ENCODE assay signal across 23 cellular contexts in the genomic region with DNA sequence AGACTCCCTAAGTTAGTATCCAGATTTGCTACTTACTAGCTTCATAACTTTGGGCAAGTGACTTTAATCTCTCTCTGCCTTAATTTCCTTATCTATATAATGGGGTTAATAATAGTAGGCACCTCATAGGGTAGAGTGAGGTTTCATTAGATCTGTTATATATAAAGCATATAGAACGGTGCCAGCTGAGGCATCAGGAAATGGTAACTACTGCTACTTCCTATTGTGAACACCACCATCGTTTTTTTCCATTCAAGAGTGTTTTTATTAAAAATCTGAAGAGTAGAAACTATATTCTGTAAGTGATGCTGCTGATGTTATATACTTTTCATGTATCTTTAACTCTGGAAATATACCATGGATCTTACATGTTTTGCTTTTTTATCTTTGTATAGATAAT. TPM values are rescaled to one million over a fixed set of nuclear protein-coding genes. Genes with fewer than 3 reads are reported as not detected.
DNase-seq lines count a peak whose midpoint lies in the region; ATAC-seq and TF ChIP-seq lines count a peak whose summit lies in the region.
"Had no signal": no experiment of that assay in that cellular context is flagged by ENCODE, and none has a peak within 500 bp of the region (broad histone marks: within the 10 kb centered on the region; RNA-seq: fewer than 3 reads in every experiment).

No MANE protein-coding gene starts in this region.

- H2BK120ac ChIP-seq in IMR-90 (ENCODE audit: low read depth, low read length) = no peak overlapping the region

- no peaks in the 10 kb centered on the region for H3K9me3 Mint-ChIP-seq in activated T-cell treated with anti-CD3 and anti-CD28 coated beads, Interleukin-2, amount 50 U/mL, for 24 hours
- H3K9me3 Mint-ChIP-seq in activated naive CD8-positive, alpha-beta T cell (ENCODE audit: low read depth) = no peaks in the 10 kb centered on the region
- H3K9me3 Mint-ChIP-seq: activated T-helper 2 cell treated with anti-CD3 and anti-CD28 coated beads, Interferon-gamma antibody, Interleukin-2, Interleukin-4, amounts not matched to agents 10 μg/mL and 5 μg/mL and 100 μg/mL, durations not matched to agents 14 hours and 24 hours and 36 hours; neural progenitor cell had no signal

- H3K23ac ChIP-seq in IMR-90 (ENCODE audit: low read depth, low read length) = no peak overlapping the region

- peaks cover 0 to 6% of the 10 kb centered on the region in 2 experiments; a peak in 1 of 4 replicates for H3K79me1 ChIP-seq in IMR-90 (ENCODE audit: low read depth in 1 of 2, low read length in 2 of 2)

- intact Hi-C loops in IMR-90 (cut with micrococcal nuclease) (loop anchor here (5.0 kb wide), 2 partner anchors 38 to 138 kb away; no protein-coding TSS in a partner anchor), upper lobe of right lung (cut with DNase I) (no loop called here)

- H3K4ac ChIP-seq in IMR-90 (ENCODE audit: low read depth, low read length) = no peak overlapping the region

- H2AK9ac ChIP-seq in IMR-90 (replicated peaks; ENCODE audit: low read depth, low read length, poor library complexity) = no peak overlapping the region

- H3K9ac ChIP-seq in IMR-90 (ENCODE audit: low read depth, low read length) = no peak overlapping the region
- no peak overlapping the region for H3K9ac ChIP-seq in smooth muscle cell (ENCODE audit: low read depth)
- H3K9ac ChIP-seq: neural progenitor cell had no signal

- H4K8ac ChIP-seq in IMR-90 (ENCODE audit: low read depth in 2 of 2, low read length in 2 of 2) = no peak overlapping the region; a peak in 1 of 4 replicates

- H3K27me3 ChIP-seq in IMR-90 (ENCODE audit: control insufficient read depth, insufficient read depth, low read length) (no peaks in the 10 kb centered on the region), smooth muscle cell (ENCODE audit: low read depth) (no peaks in the 10 kb centered on the region), upper lobe of right lung (no peaks in the 10 kb centered on the region)
- H3K27me3 ChIP-seq: gastroesophageal sphincter, neural progenitor cell, suprapubic skin, vagina had no signal

- peaks cover 69% of the 10 kb centered on the region for H3K36me3 Mint-ChIP-seq in activated T-cell treated with anti-CD3 and anti-CD28 coated beads, Interleukin-2, amount 50 U/mL, for 24 hours (ENCODE audit: low read depth)
- peaks cover 14% of the 10 kb centered on the region for H3K36me3 Mint-ChIP-seq in activated naive CD8-positive, alpha-beta T cell

- ATAC-seq in IMR-90 (ENCODE audit: low read depth) (no peak), upper lobe of right lung (no peak), GM18502 (IDR thresholded peaks at IDR 0.05; ENCODE audit: poor library complexity, unreplicated experiment) (no peak)
- ATAC-seq: esophagus mucosa, gastroesophageal sphincter had no signal

- H3K9me3 ChIP-seq in IMR-90 (ENCODE audit: control insufficient read depth, insufficient read depth, low read length) (no peaks in the 10 kb centered on the region), smooth muscle cell (replicated peaks; ENCODE audit: low read depth) (no peaks in the 10 kb centered on the region), upper lobe of right lung (no peaks in the 10 kb centered on the region)
- H3K9me3 ChIP-seq: gastroesophageal sphincter, prostate gland, suprapubic skin, vagina had no signal

- H3K79me2 ChIP-seq in smooth muscle cell (ENCODE audit: low read depth) = no peaks in the 10 kb centered on the region

- TF ChIP-seq POLR2A in IMR-90 (IDR thresholded peaks at IDR 0.05; ENCODE audit: low read depth, low read length) = no peak

- H2AFZ ChIP-seq in IMR-90 (replicated peaks; ENCODE audit: low read length, poor library complexity) (no peak overlapping the region), smooth muscle cell (ENCODE audit: low read depth) (no peak overlapping the region)
- H2AFZ ChIP-seq: neural progenitor cell had no signal

- H3K18ac ChIP-seq in IMR-90 (ENCODE audit: low read depth, low read length) = no peak overlapping the region

- peaks cover 52% of the 10 kb centered on the region for H3K4me1 Mint-ChIP-seq in activated T-cell treated with anti-CD3 and anti-CD28 coated beads, Interleukin-2, amount 50 U/mL, for 24 hours (ENCODE audit: low read depth)
- H3K4me1 Mint-ChIP-seq in activated naive CD8-positive, alpha-beta T cell (ENCODE audit: low read depth) = peaks cover 57% of the 10 kb centered on the region

- H3K56ac ChIP-seq in IMR-90 (ENCODE audit: extremely low read depth, insufficient read depth, low read length) = no peak overlapping the region

- H2BK15ac ChIP-seq in IMR-90 (ENCODE audit: low read depth, low read length) = no peak overlapping the region

- in situ Hi-C loops in IMR-90 (cut with MboI; ENCODE audit: low sequenced_read_pairs) = no loop called here

- H4K20me1 ChIP-seq in IMR-90 (ENCODE audit: insufficient read depth, low read length) (0 out of 2 replicates have a peak, but pooled peaks cover 3% of the 10 kb centered on the region), smooth muscle cell (ENCODE audit: low read depth) (peaks cover 9% of the 10 kb centered on the region)

- POLR2A ChIA-PET in IMR-90 (lab: Charles Lee; ENCODE audit: unreplicated experiment) = no interaction called here

- BruUV-seq in IMR-90 (replicated peaks; lab: Mats Ljungman, UMichigan) = no TSS peak

- dilution Hi-C loops in IMR-90 (cut with HindIII; ENCODE audit: low sequenced_read_pairs, unreplicated experiment) = no loop called here

- no peak for DNase-seq in activated T-cell treated with anti-CD3 and anti-CD28 coated beads, Interleukin-2, amount 50 U/mL, for 24 hours
- no peak for DNase-seq in activated T-cell treated with anti-CD3 and anti-CD28 coated beads, Interleukin-2, amount 50 U/mL, for 48 hours
- DNase-seq in IMR-90 = no peak
- DNase-seq in smooth muscle cell (lab: John Stamatoyannopoulos, UW; ENCODE audit: unreplicated experiment) = no peak
- no peak for DNase-seq in SHP77 treated with DMSO at 0.1 percent for 48 hours (lab: John Stamatoyannopoulos, UW)
- no peak for DNase-seq in upper lobe of right lung
- DNase-seq: activated CD4-positive, alpha-beta T cell treated with anti-CD3 and anti-CD28 coated beads for 4 hours; anterior cingulate cortex; DMS79; NCI-H187 treated with DMSO at 0.1 percent for 48 hours; NCI-H226; stimulated activated CD4-positive, alpha-beta T cell treated with anti-CD3 and anti-CD28 coated beads, Interleukin-4, amount 100 ng/mL, for 1 hour had no signal

- H3K36me3 ChIP-seq in IMR-90 (ENCODE audit: control insufficient read depth, insufficient read depth, low read length) (peaks cover 2% of the 10 kb centered on the region; the same call in 1 of the 2 replicates), smooth muscle cell (ENCODE audit: low read depth) (peaks cover 20% of the 10 kb centered on the region), upper lobe of right lung (no peaks in the 10 kb centered on the region)
- H3K36me3 ChIP-seq: neural progenitor cell, prostate gland, vagina had no signal

- H3K4me3 ChIP-seq in IMR-90 (ENCODE audit: insufficient read depth, low read depth, low read length) (no peak overlapping the region), smooth muscle cell (no peak overlapping the region), upper lobe of right lung (no peak overlapping the region)
- H3K4me3 ChIP-seq: gastroesophageal sphincter, neural progenitor cell, prostate gland, skin epidermis, suprapubic skin, vagina had no signal

- TF ChIP-seq RAD21 in IMR-90 (IDR thresholded peaks at IDR 0.05; ENCODE audit: low read length) = no peak

- H3K9me1 ChIP-seq in IMR-90 (ENCODE audit: insufficient read depth, low read length) = peaks cover 3% of the 10 kb centered on the region; the same call in 1 of the 2 replicates

- H3K27ac ChIP-seq in IMR-90 (ENCODE audit: insufficient read depth, low read length) (no peak overlapping the region), smooth muscle cell (ENCODE audit: low read depth) (peak overlapping the region; percentile 8), upper lobe of right lung (no peak overlapping the region)
- H3K27ac ChIP-seq: gastroesophageal sphincter, neural progenitor cell, prostate gland, RWPE1, suprapubic skin, vagina had no signal

- H2AK5ac ChIP-seq in IMR-90 (ENCODE audit: low read depth, low read length) = no peak overlapping the region

- no peaks in the 10 kb centered on the region for H3F3A ChIP-seq in smooth muscle cell (ENCODE audit: low read depth)

- WGBS in IMR-90 (ENCODE audit: extremely low coverage in 2 of 2, insufficient read length in 1 of 2), 2 experiments = no CpG with 5 or more reads among the region's 2 CpGs
- 96% methylated on average over 2 of the region's 2 CpGs for WGBS in smooth muscle cell (ENCODE audit: low lambda C conversion rate)

- H2BK20ac ChIP-seq in IMR-90 (ENCODE audit: low read depth, low read length) = no peak overlapping the region

- peak overlapping the region; percentile 87 for H2BK5ac ChIP-seq in IMR-90 (ENCODE audit: low read depth, low read length, poor library complexity, severe bottlenecking)

- H3K4me1 ChIP-seq in IMR-90 (ENCODE audit: control insufficient read depth, insufficient read depth, low read length) (peaks cover 5% of the 10 kb centered on the region; the same call in 1 of the 2 replicates), smooth muscle cell (ENCODE audit: low read depth) (no peaks in the 10 kb centered on the region), upper lobe of right lung (peaks cover 11% of the 10 kb centered on the region)
- H3K4me1 ChIP-seq: neural progenitor cell, prostate gland, suprapubic skin, vagina had no signal

- CTCF ChIA-PET in IMR-90 (lab: Yijun Ruan, JAX) = no interaction called here

- no peak overlapping the region for H3K14ac ChIP-seq in IMR-90 (replicated peaks; ENCODE audit: low read depth, low read length)

- H3K4me3 Mint-ChIP-seq in activated T-cell treated with anti-CD3 and anti-CD28 coated beads, Interleukin-2, amount 50 U/mL, for 24 hours = no peak overlapping the region
- H3K4me3 Mint-ChIP-seq in activated naive CD8-positive, alpha-beta T cell = peak overlapping the region; percentile 63
- H3K4me3 Mint-ChIP-seq: neural progenitor cell had no signal

- H4K5ac ChIP-seq in IMR-90 (ENCODE audit: low read depth, low read length) = no peak overlapping the region

- TF ChIP-seq CTCF in IMR-90 (conservative IDR thresholded peaks at IDR 0.05; ENCODE audit: low read depth, low read length) (no peak), smooth muscle cell (IDR thresholded peaks at IDR 0.05; ENCODE audit: borderline replicate concordance, insufficient read depth, poor library complexity, severe bottlenecking) (no peak), upper lobe of right lung (IDR thresholded peaks at IDR 0.05) (no peak)

- no peak overlapping the region for H4K91ac ChIP-seq in IMR-90 (ENCODE audit: insufficient read depth, low read depth, low read length)

- H3K27me3 Mint-ChIP-seq in activated T-cell treated with anti-CD3 and anti-CD28 coated beads, Interleukin-2, amount 50 U/mL, for 24 hours = no peaks in the 10 kb centered on the region
- no peaks in the 10 kb centered on the region for H3K27me3 Mint-ChIP-seq in activated naive CD8-positive, alpha-beta T cell

- H3K4me2 ChIP-seq in IMR-90 (ENCODE audit: low read depth, low read length) (0 out of 2 replicates have a peak overlapping the region, but pooled peaks have one; percentile 53), smooth muscle cell (no peak overlapping the region)
- H3K4me2 ChIP-seq: neural progenitor cell had no signal

- H3K27ac Mint-ChIP-seq in activated T-cell treated with anti-CD3 and anti-CD28 coated beads, Interleukin-2, amount 50 U/mL, for 24 hours = peak overlapping the region; percentile 19
- H3K27ac Mint-ChIP-seq in activated naive CD8-positive, alpha-beta T cell = peak overlapping the region; percentile 95
- H3K27ac Mint-ChIP-seq: activated T-helper 2 cell treated with anti-CD3 and anti-CD28 coated beads, Interferon-gamma antibody, Interleukin-2, Interleukin-4, amounts not matched to agents 10 μg/mL and 5 μg/mL and 100 μg/mL, durations not matched to agents 14 hours and 24 hours and 36 hours; neural progenitor cell had no signal

RNA-seq across cellular contexts. Expression of gene MALT1, which starts 44.3 kb away (rescaled TPM):
- 25.3 and 25.8 TPM in 2 replicates for total RNA-seq in IMR-90 (2012; rRNA removed)
- 6.8 and 8.3 TPM in 2 replicates for polyA plus RNA-seq in IMR-90 (2012; rRNA removed)
- polyA plus RNA-seq in IMR-90 (2012; cell fraction: cytosol; rRNA removed) = 1.4 and 1.9 TPM in 2 replicates
- polyA plus RNA-seq in IMR-90 (2012; cell fraction: nucleus; rRNA removed; ENCODE audit: low replicate concordance) = 2.6 and 17.9 TPM in 2 replicates
- total RNA-seq in smooth muscle cell = 39.2 and 42.2 TPM in 2 replicates
- 12.4 and 12.9 TPM in 2 replicates for polyA plus RNA-seq in smooth muscle cell
- 25.8 TPM for total RNA-seq in upper lobe of right lung
